Comparison of ENCODE assay signal across 22 cellular contexts in the genomic region with DNA sequence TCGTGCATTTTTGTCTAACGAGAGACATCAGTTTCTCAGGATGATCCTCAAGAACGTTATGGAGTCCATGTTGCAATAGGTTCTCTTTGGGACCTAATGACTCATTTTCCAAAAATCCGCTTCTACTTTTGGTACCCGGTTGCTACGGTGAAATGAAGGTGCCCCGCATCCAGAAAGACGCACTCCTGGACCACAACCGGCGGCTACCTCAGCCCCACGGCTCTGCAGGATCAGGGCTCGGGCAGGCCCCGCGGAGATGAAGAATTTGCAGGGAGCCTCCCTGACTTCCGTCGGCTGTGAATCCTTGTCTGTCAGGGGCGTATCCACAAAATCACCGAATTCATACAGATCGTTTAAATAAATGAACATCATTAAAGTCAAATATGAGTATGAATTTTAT.
"Had no signal": no experiment of that assay in that cellular context is flagged by ENCODE, and none has a peak within 500 bp of the region (broad histone marks: within the 10 kb centered on the region; RNA-seq: fewer than 3 reads in every experiment).

No MANE protein-coding gene starts in this region.

- H3K27me3 Mint-ChIP-seq: memory B cell had no signal

- H3K27ac Mint-ChIP-seq: memory B cell had no signal

- H3K4me3 Mint-ChIP-seq: memory B cell, neural crest cell had no signal

- H3K27me3 ChIP-seq: esophagus squamous epithelium, pancreas, tibial artery had no signal

- H3K27ac ChIP-seq: esophagus squamous epithelium, pancreas, tibial artery had no signal

- ATAC-seq: left lobe of liver; pancreas; stimulated activated naive CD8-positive, alpha-beta T cell treated with anti-CD3 and anti-CD28 coated beads, Interleukin-15, Interleukin-2, amounts not matched to agents 100 U/mL and 50 U/mL, for 24 hours had no signal

- DNase-seq: activated CD4-positive, alpha-beta T cell treated with anti-CD3 and anti-CD28 coated beads, Interleukin-2, amount 50 U/mL, for 1 hour; activated CD4-positive, CD25-positive, alpha-beta regulatory T cell treated with anti-CD3 and anti-CD28 coated beads, Interleukin-2, amount 50 U/mL, for 72 hours; activated CD8-positive, alpha-beta memory T cell treated with anti-CD3 and anti-CD28 coated beads, Interleukin-2, amount 50 U/mL, for 48 hours; activated effector memory CD4-positive, alpha-beta T cell treated with Interleukin-2 at 50 U/mL for 16 hours; activated naive CD4-positive, alpha-beta T cell treated with anti-CD3 and anti-CD28 coated beads, Interleukin-2, amount 50 U/mL, for 16 hours; dermis blood vessel endothelial cell; effector memory CD4-positive, alpha-beta T cell; esophagus squamous epithelium; hippocampal formation; stimulated activated CD4-positive, alpha-beta T cell treated with anti-CD3 and anti-CD28 coated beads, Interleukin-12 subunit alpha, Interleukin-12 subunit beta, amount 100 ng/mL, for 4 hours; stimulated activated CD4-positive, alpha-beta T cell treated with anti-CD3 and anti-CD28 coated beads, Interleukin-1b, Interleukin-23, amount 100 ng/mL, for 48 hours; stimulated activated CD8-positive, alpha-beta memory T cell treated with anti-CD3 and anti-CD28 coated beads, Interleukin-4, amount 100 ng/mL, for 48 hours; stimulated activated naive CD8-positive, alpha-beta T cell treated with anti-CD3 and anti-CD28 coated beads, Interleukin-15, Interleukin-2, amounts not matched to agents 100 U/mL and 50 U/mL, for 24 hours; substantia nigra; tibial artery had no signal

- FAIRE-seq: endothelial cell of umbilical vein, islet of Langerhans, pancreas, urothelium cell line had no signal

- H3K9me3 ChIP-seq: esophagus squamous epithelium, pancreas had no signal

- H3K4me1 Mint-ChIP-seq: memory B cell, neural crest cell had no signal

- H3K9me3 Mint-ChIP-seq: memory B cell, neural crest cell had no signal

- H3K4me1 ChIP-seq: esophagus squamous epithelium, pancreas, tibial artery had no signal

- H3K4me3 ChIP-seq: esophagus squamous epithelium, pancreas, tibial artery had no signal
